1 cellular context compared by ENCODE assay signal in genomic region chr9:33452828-33453271, GRCh38.
TF ChIP-seq lines count a peak whose summit lies in the region.

No MANE protein-coding gene starts in this region.

TF ChIP-seq in HepG2, 621 proteins besides CTCF, POLR2A, EP300 and RAD21 (continued from another document and continues in another):
- no peak for TF ChIP-seq THRA (CRISPR knock-in tag; IDR thresholded peaks at IDR 0.05; ENCODE audit: borderline replicate concordance)
- TF ChIP-seq TRIM24 (CRISPR knock-in tag; IDR thresholded peaks at IDR 0.05), result no peak
- TF ChIP-seq, protein P1, sequence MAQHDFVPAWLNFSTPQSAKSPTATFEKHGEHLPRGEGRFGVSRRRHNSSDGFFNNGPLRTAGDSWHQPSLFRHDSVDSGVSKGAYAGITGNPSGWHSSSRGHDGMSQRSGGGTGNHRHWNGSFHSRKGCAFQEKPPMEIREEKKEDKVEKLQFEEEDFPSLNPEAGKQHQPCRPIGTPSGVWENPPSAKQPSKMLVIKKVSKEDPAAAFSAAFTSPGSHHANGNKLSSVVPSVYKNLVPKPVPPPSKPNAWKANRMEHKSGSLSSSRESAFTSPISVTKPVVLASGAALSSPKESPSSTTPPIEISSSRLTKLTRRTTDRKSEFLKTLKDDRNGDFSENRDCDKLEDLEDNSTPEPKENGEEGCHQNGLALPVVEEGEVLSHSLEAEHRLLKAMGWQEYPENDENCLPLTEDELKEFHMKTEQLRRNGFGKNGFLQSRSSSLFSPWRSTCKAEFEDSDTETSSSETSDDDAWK (CRISPR knock-in tag; IDR thresholded peaks at IDR 0.05), result no peak
- peak; percentile 87 for TF ChIP-seq FOSL2 (CRISPR knock-in tag; IDR thresholded peaks at IDR 0.05)
- TF ChIP-seq SYNCRIP (IDR thresholded peaks at IDR 0.05; ENCODE audit: insufficient read depth, low read depth, low read length), result no peak
- no peak for TF ChIP-seq ATF2 (CRISPR knock-in tag; IDR thresholded peaks at IDR 0.05)
- TF ChIP-seq MAFK (conservative IDR thresholded peaks at IDR 0.05 in 1 of 2, IDR thresholded peaks at IDR 0.05 in 1 of 2; ENCODE audit: low read length in 2 of 2), result no peak
- TF ChIP-seq CREM (IDR thresholded peaks at IDR 0.05), result no peak
- TF ChIP-seq CREM (CRISPR knock-in tag; IDR thresholded peaks at IDR 0.05), result no peak
- no peak for TF ChIP-seq RBAK (CRISPR knock-in tag; IDR thresholded peaks at IDR 0.05)
- no peak for TF ChIP-seq GABPA (IDR thresholded peaks at IDR 0.05; ENCODE audit: low read depth, low read length)
- TF ChIP-seq GABPA (CRISPR knock-in tag; IDR thresholded peaks at IDR 0.05; ENCODE audit: low read depth), result peak; percentile 45
- no peak for TF ChIP-seq ZNF337 (CRISPR knock-in tag; IDR thresholded peaks at IDR 0.05; ENCODE audit: borderline replicate concordance, low read depth)
- no peak for TF ChIP-seq ZKSCAN1 (IDR thresholded peaks at IDR 0.05; ENCODE audit: low read length)
- TF ChIP-seq JUND (CRISPR knock-in tag; IDR thresholded peaks at IDR 0.05), result no peak
- peak; percentile 54; the same call in 1 of the 2 replicates for TF ChIP-seq PATZ1 (CRISPR knock-in tag; IDR thresholded peaks at IDR 0.05)
- TF ChIP-seq, protein P2, sequence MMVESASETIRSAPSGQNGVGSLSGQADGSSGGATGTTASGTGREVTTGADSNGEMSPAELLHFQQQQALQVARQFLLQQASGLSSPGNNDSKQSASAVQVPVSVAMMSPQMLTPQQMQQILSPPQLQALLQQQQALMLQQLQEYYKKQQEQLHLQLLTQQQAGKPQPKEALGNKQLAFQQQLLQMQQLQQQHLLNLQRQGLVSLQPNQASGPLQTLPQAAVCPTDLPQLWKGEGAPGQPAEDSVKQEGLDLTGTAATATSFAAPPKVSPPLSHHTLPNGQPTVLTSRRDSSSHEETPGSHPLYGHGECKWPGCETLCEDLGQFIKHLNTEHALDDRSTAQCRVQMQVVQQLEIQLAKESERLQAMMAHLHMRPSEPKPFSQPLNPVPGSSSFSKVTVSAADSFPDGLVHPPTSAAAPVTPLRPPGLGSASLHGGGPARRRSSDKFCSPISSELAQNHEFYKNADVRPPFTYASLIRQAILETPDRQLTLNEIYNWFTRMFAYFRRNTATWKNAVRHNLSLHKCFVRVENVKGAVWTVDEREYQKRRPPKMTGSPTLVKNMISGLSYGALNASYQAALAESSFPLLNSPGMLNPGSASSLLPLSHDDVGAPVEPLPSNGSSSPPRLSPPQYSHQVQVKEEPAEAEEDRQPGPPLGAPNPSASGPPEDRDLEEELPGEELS (CRISPR knock-in tag; IDR thresholded peaks at IDR 0.05), result no peak; the same call in 1 of the 2 replicates
- no peak for TF ChIP-seq ZNF616 (CRISPR knock-in tag; IDR thresholded peaks at IDR 0.05; ENCODE audit: low read depth)
- peak; percentile 95 for TF ChIP-seq ZSCAN25 (CRISPR knock-in tag; IDR thresholded peaks at IDR 0.05)
- TF ChIP-seq ARNTL (CRISPR knock-in tag; IDR thresholded peaks at IDR 0.05), result no peak
- TF ChIP-seq ZSCAN31 (CRISPR knock-in tag; IDR thresholded peaks at IDR 0.05; ENCODE audit: low read depth), result no peak
- no peak for TF ChIP-seq ZNF878 (CRISPR knock-in tag; IDR thresholded peaks at IDR 0.05)
- TF ChIP-seq, protein P3, sequence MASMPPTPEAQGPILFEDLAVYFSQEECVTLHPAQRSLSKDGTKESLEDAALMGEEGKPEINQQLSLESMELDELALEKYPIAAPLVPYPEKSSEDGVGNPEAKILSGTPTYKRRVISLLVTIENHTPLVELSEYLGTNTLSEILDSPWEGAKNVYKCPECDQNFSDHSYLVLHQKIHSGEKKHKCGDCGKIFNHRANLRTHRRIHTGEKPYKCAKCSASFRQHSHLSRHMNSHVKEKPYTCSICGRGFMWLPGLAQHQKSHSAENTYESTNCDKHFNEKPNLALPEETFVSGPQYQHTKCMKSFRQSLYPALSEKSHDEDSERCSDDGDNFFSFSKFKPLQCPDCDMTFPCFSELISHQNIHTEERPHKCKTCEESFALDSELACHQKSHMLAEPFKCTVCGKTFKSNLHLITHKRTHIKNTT (CRISPR knock-in tag; IDR thresholded peaks at IDR 0.05), result no peak
- TF ChIP-seq KDM5B (CRISPR knock-in tag; IDR thresholded peaks at IDR 0.05; ENCODE audit: borderline replicate concordance), result no peak
- TF ChIP-seq, protein P4, sequence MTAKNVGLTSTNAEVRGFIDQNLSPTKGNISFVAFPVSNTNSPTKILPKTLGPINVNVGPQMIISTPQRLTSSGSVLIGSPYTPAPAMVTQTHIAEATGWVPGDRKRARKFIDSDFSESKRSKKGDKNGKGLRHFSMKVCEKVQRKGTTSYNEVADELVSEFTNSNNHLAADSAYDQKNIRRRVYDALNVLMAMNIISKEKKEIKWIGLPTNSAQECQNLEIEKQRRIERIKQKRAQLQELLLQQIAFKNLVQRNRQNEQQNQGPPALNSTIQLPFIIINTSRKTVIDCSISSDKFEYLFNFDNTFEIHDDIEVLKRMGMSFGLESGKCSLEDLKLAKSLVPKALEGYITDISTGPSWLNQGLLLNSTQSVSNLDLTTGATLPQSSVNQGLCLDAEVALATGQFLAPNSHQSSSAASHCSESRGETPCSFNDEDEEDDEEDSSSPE (CRISPR knock-in tag; IDR thresholded peaks at IDR 0.05), result no peak
- no peak for TF ChIP-seq CAMTA2 (CRISPR knock-in tag; IDR thresholded peaks at IDR 0.05; ENCODE audit: borderline replicate concordance)
- TF ChIP-seq YEATS4 (CRISPR knock-in tag; IDR thresholded peaks at IDR 0.05; ENCODE audit: borderline replicate concordance), result no peak
- TF ChIP-seq ZUFSP (CRISPR knock-in tag; IDR thresholded peaks at IDR 0.05; ENCODE audit: borderline replicate concordance), result no peak
- no peak for TF ChIP-seq ZNF772 (CRISPR knock-in tag; IDR thresholded peaks at IDR 0.05)
- TF ChIP-seq ZNF513 (CRISPR knock-in tag; conservative IDR thresholded peaks at IDR 0.05), result no peak
- no peak for TF ChIP-seq ATF1 (CRISPR knock-in tag; IDR thresholded peaks at IDR 0.05)
- TF ChIP-seq ZFP91 (CRISPR knock-in tag; IDR thresholded peaks at IDR 0.05; ENCODE audit: borderline replicate concordance), result peak; percentile 42; the same call in 1 of the 2 replicates
- no peak for TF ChIP-seq ZBTB34 (CRISPR knock-in tag; IDR thresholded peaks at IDR 0.05)
- TF ChIP-seq TOE1 (CRISPR knock-in tag; IDR thresholded peaks at IDR 0.05), result no peak
- TF ChIP-seq JDP2 (CRISPR knock-in tag; IDR thresholded peaks at IDR 0.05; ENCODE audit: borderline replicate concordance), result no peak
- TF ChIP-seq ZNF841 (CRISPR knock-in tag; IDR thresholded peaks at IDR 0.05; ENCODE audit: borderline replicate concordance), result no peak
- no peak for TF ChIP-seq BATF2 (CRISPR knock-in tag; IDR thresholded peaks at IDR 0.05)
- no peak for TF ChIP-seq ZNF317 (CRISPR knock-in tag; IDR thresholded peaks at IDR 0.05)
- TF ChIP-seq PPARG (CRISPR knock-in tag; conservative IDR thresholded peaks at IDR 0.05), result no peak
- TF ChIP-seq ZNF713 (CRISPR knock-in tag; IDR thresholded peaks at IDR 0.05), result no peak
- TF ChIP-seq MXD4 (CRISPR knock-in tag; IDR thresholded peaks at IDR 0.05), result 0 out of 2 replicates have a peak, but pooled peaks have one; percentile 15
- no peak; the same call in 1 of the 2 replicates for TF ChIP-seq SALL1 (CRISPR knock-in tag; IDR thresholded peaks at IDR 0.05)
